In the genomic region with DNA sequence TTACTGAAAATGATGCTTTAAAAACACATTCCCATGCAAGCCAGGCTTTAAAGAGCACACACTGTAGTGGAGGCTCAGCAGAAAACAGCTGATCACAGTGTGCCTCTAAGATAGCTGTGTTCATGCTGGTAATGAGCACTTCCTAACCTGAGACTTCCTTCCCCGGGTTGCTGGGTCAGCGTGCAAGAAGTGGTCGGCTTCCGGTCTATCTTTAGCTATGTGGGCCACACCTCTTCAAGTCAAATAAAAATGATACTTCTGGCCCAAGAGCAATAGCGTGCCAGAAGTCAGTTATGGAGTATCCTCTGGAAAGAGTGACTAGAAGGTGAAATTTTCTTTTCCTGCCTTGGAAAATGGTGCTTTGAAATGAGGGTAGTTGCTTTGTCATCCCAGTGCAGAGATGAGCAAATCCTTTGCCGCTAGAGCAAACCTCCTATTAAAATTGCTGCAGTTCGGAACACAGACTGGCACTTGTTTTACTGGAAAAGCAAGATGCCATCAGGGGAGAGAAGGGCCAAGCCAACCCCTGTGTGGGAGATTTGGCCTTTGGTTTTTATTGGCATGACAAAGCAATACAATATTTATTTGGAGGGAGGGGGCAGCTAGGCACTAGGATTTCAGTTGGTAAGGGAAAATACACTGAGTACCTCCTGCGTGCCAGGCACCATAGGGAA, we compare ENCODE assay signal across 8 cellular contexts.
DNase-seq lines count a peak whose midpoint lies in the region; ATAC-seq and TF ChIP-seq lines count a peak whose summit lies in the region.

No MANE protein-coding gene starts in this region.

- peak overlapping the region; percentile 33 for H3K4me2 ChIP-seq in Karpas-422 (ENCODE audit: low read depth, low read length, poor library complexity, severe bottlenecking)

- H3K27me3 Mint-ChIP-seq in chondrocyte (ENCODE audit: low read depth), result no peaks in the 10 kb centered on the region
- H3K27me3 Mint-ChIP-seq in naive thymus-derived CD4-positive, alpha-beta T cell, result no peaks in the 10 kb centered on the region

- H3K4me3 Mint-ChIP-seq in chondrocyte (ENCODE audit: unreplicated experiment), result peak overlapping the region; percentile 2
- no peak overlapping the region for H3K4me3 Mint-ChIP-seq in naive thymus-derived CD4-positive, alpha-beta T cell

- TF ChIP-seq CTCF in chondrocyte (IDR thresholded peaks at IDR 0.05), result no peak

- peaks cover 25% of the 10 kb centered on the region for H4K20me1 ChIP-seq in Karpas-422 (ENCODE audit: insufficient read depth, low read depth, low read length)

- peak; percentile 61 for ATAC-seq in naive thymus-derived CD4-positive, alpha-beta T cell

- peak; percentile 54 for DNase-seq in AG20443 (ENCODE audit: low spot score)
- DNase-seq in Karpas-422, result peak; percentile 75
- no peak for DNase-seq in chondrocyte (ENCODE audit: low spot score)
- peak in 1 of 9 donors; percentile 1 for DNase-seq in naive thymus-derived CD4-positive, alpha-beta T cell
- no peak for DNase-seq in DMS 273 (lab: John Stamatoyannopoulos, UW; ENCODE audit: unreplicated experiment)
- DNase-seq in activated CD8-positive, alpha-beta memory T cell treated with anti-CD3 and anti-CD28 coated beads, Interleukin-2, amount 50 U/mL, for 4 hours, result no peak
- no peak for DNase-seq in DMS153 treated with DMSO at 0.1 percent for 48 hours (lab: John Stamatoyannopoulos, UW; ENCODE audit: unreplicated experiment)
- no peak for DNase-seq in NCI-H1092 treated with DMSO at 0.1 percent for 48 hours (lab: John Stamatoyannopoulos, UW)

- H3K79me2 ChIP-seq in Karpas-422 (ENCODE audit: low read length), result peaks cover 94% of the 10 kb centered on the region

- CTCF ChIA-PET in naive thymus-derived CD4-positive, alpha-beta T cell (lab: Charles Lee), result interaction anchor here (0.7 to 0.9 kb wide), 2 partner anchors 64 to 66 kb away, joined by 3 to 4 read pairs; no protein-coding TSS in a partner anchor

- peaks cover 13% of the 10 kb centered on the region; the same call in 1 of the 2 replicates for H3K36me3 ChIP-seq in Karpas-422 (ENCODE audit: insufficient read depth, low read length)
- H3K36me3 ChIP-seq in naive thymus-derived CD4-positive, alpha-beta T cell (ENCODE audit: control insufficient read depth in 2 of 3, insufficient read depth in 3 of 3, low read length in 3 of 3), result peaks cover 2 to 27% (median 5%) of the 10 kb centered on the region in 3 experiments

- peaks cover 11% of the 10 kb centered on the region for H3K36me3 Mint-ChIP-seq in chondrocyte (ENCODE audit: low read depth)
- peaks cover 8 to 36% (median 15%) of the 10 kb centered on the region in 5 donors for H3K36me3 Mint-ChIP-seq in naive thymus-derived CD4-positive, alpha-beta T cell

- H3K27me3 ChIP-seq in Karpas-422 (ENCODE audit: low read length), result no peaks in the 10 kb centered on the region
- H3K27me3 ChIP-seq in naive thymus-derived CD4-positive, alpha-beta T cell (ENCODE audit: control insufficient read depth in 2 of 2, insufficient read depth in 2 of 2, low read length in 2 of 2), result no peaks in the 10 kb centered on the region

- H3K9ac ChIP-seq in Karpas-422 (ENCODE audit: low read length), result peak overlapping the region; percentile 35

- peak overlapping the region; percentile 48 for H3K27ac ChIP-seq in Karpas-422 (ENCODE audit: low read length)
- no peak overlapping the region for H3K27ac ChIP-seq in naive thymus-derived CD4-positive, alpha-beta T cell (ENCODE audit: low read depth, low read length)

- no peaks in the 10 kb centered on the region for H3K9me3 ChIP-seq in Karpas-422 (ENCODE audit: low read length)
- no peaks in the 10 kb centered on the region for H3K9me3 ChIP-seq in naive thymus-derived CD4-positive, alpha-beta T cell (ENCODE audit: control insufficient read depth in 2 of 3, low read length in 3 of 3)

- H3K4me1 ChIP-seq in Karpas-422 (ENCODE audit: low read length), result peaks cover 63% of the 10 kb centered on the region
- peaks cover 12 to 43% of the 10 kb centered on the region in 2 donors for H3K4me1 ChIP-seq in naive thymus-derived CD4-positive, alpha-beta T cell (ENCODE audit: control insufficient read depth in 2 of 2, insufficient read depth in 2 of 2, low read length in 2 of 2)

- H3K4me3 ChIP-seq in Karpas-422 (ENCODE audit: low read length), result no peak overlapping the region
- H3K4me3 ChIP-seq in naive thymus-derived CD4-positive, alpha-beta T cell (ENCODE audit: low read length), result no peak overlapping the region

- intact Hi-C loops in naive thymus-derived CD4-positive, alpha-beta T cell (cut with micrococcal nuclease), result loop anchor here in 1 of 2 donors (5.0 kb wide), 1 partner anchor 67 kb away; no protein-coding TSS in a partner anchor

- peak overlapping the region; percentile 85 for H3K27ac Mint-ChIP-seq in chondrocyte (ENCODE audit: unreplicated experiment)
- peak overlapping the region in 4 of 9 donors; percentile 1 to 82 (median 14) for H3K27ac Mint-ChIP-seq in naive thymus-derived CD4-positive, alpha-beta T cell

- H3K9me3 Mint-ChIP-seq in chondrocyte (ENCODE audit: low read depth), result no peaks in the 10 kb centered on the region
- no peaks in the 10 kb centered on the region for H3K9me3 Mint-ChIP-seq in naive thymus-derived CD4-positive, alpha-beta T cell

- peaks cover 56% of the 10 kb centered on the region for H3K4me1 Mint-ChIP-seq in chondrocyte (ENCODE audit: low read depth)
- H3K4me1 Mint-ChIP-seq in naive thymus-derived CD4-positive, alpha-beta T cell, result peaks cover 23 to 51% (median 46%) of the 10 kb centered on the region in 7 donors

- POLR2A ChIA-PET in naive thymus-derived CD4-positive, alpha-beta T cell (lab: Charles Lee), result interaction anchor here (0.5 kb wide), 1 partner anchor 15 kb away, joined by 3 read pairs; no protein-coding TSS in a partner anchor

- no peak overlapping the region for H2AFZ ChIP-seq in Karpas-422 (ENCODE audit: low read length)

- no peaks in the 10 kb centered on the region for H3K9me2 ChIP-seq in Karpas-422 (replicated peaks; ENCODE audit: insufficient read depth, low read length)

Comparison
In these comparisons a context has a peak if more than half of its experiments do, and no peak if none do; other contexts are left out.
1. DNase-seq: peak in AG20443 (single experiment) and Karpas-422 (single experiment); none in chondrocyte (single experiment), DMS 273 (single experiment), activated CD8-positive, alpha-beta memory T cell treated with anti-CD3 and anti-CD28 coated beads, Interleukin-2, amount 50 U/mL, for 4 hours (single experiment), DMS153 treated with DMSO at 0.1 percent for 48 hours (single experiment) and NCI-H1092 treated with DMSO at 0.1 percent for 48 hours (single experiment).